10 cellular contexts compared by ENCODE assay signal in the genomic region with DNA sequence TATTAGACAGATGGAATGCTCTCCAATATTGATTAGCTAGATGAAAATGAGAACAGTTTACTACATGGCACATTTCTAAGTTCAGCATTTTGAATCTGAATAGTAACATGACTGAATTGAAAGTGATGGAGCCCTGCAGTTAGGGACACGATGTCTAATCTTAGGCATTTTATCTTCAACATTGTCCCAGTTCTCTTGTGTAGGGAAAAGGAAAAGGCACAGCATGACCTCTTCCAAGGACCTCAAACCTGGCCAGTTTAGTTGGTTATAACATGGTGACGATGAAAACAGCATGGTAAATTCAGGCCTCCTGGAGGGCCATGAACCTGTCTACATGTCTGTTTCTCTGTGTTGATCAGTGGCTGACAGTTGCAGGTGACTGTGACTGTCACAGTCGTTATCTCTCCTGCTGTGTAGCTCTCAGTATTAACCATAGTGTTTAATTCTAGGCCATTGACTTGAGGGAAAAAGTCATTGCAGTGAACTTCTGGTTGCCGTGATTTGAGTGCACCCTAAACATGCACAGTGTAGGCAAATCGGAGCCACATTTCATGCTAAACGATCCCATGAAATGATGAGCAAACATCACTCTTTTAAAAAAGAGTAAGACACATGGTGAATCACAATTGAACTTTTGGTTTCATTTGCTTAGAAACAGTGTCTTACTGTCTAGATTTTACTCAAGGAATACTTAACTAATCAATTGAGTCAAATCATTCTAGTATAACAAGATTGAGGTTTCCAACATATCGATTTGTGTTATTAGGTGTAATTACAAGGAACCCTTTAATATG.
DNase-seq lines count a peak whose midpoint lies in the region; ATAC-seq and TF ChIP-seq lines count a peak whose summit lies in the region.
"Had no signal": no experiment of that assay in that cellular context is flagged by ENCODE, and none has a peak within 500 bp of the region (broad histone marks: within the 10 kb centered on the region; RNA-seq: fewer than 3 reads in every experiment).

No MANE protein-coding gene starts in this region.

- peak overlapping the region; percentile 46 for H3K4me3 ChIP-seq in GM12865 (ENCODE audit: low read depth, low read length)
- H3K4me3 ChIP-seq: testis had no signal

- no peaks in the 10 kb centered on the region for H3K9me3 Mint-ChIP-seq in activated naive CD8-positive, alpha-beta T cell (ENCODE audit: low read depth)
- H3K9me3 Mint-ChIP-seq: activated B cell treated with CpG ODN at 0.5 μM for 24 hours had no signal

- H3K4me1 Mint-ChIP-seq in activated naive CD8-positive, alpha-beta T cell (ENCODE audit: low read depth) = peaks cover 16% of the 10 kb centered on the region

- ATAC-seq in GM19438 (IDR thresholded peaks at IDR 0.05; ENCODE audit: low read depth, unreplicated experiment) (peak; percentile 68), HG03108 (IDR thresholded peaks at IDR 0.05; ENCODE audit: unreplicated experiment) (peak; percentile 72)

- DNase-seq in GM12865 (ENCODE audit: low read depth) (peak; percentile 42), EL (no peak), HUDEP-2 (lab: John Stamatoyannopoulos, UW; ENCODE audit: unreplicated experiment in 76 of 76) (no peak), DMS153 (lab: John Stamatoyannopoulos, UW) (no peak), NCI-H2107 (lab: John Stamatoyannopoulos, UW) (no peak)
- DNase-seq: activated B cell treated with CpG ODN at 0.5 μM for 24 hours, testis had no signal

- peak overlapping the region; percentile 46 for H3K27ac Mint-ChIP-seq in activated naive CD8-positive, alpha-beta T cell
- H3K27ac Mint-ChIP-seq: activated B cell treated with CpG ODN at 0.5 μM for 24 hours had no signal

- no peaks in the 10 kb centered on the region for H3K27me3 Mint-ChIP-seq in activated naive CD8-positive, alpha-beta T cell
- H3K27me3 Mint-ChIP-seq: activated B cell treated with CpG ODN at 0.5 μM for 24 hours had no signal

- peaks cover 8% of the 10 kb centered on the region for H3K36me3 Mint-ChIP-seq in activated naive CD8-positive, alpha-beta T cell

- no peak for TF ChIP-seq CTCF in GM12865 (IDR thresholded peaks at IDR 0.05; ENCODE audit: insufficient read depth, low read depth, low read length, missing control alignments)

- H3K4me3 Mint-ChIP-seq in activated naive CD8-positive, alpha-beta T cell = peak overlapping the region; percentile 7
- H3K4me3 Mint-ChIP-seq: activated B cell treated with CpG ODN at 0.5 μM for 24 hours had no signal
